In the genomic region with DNA sequence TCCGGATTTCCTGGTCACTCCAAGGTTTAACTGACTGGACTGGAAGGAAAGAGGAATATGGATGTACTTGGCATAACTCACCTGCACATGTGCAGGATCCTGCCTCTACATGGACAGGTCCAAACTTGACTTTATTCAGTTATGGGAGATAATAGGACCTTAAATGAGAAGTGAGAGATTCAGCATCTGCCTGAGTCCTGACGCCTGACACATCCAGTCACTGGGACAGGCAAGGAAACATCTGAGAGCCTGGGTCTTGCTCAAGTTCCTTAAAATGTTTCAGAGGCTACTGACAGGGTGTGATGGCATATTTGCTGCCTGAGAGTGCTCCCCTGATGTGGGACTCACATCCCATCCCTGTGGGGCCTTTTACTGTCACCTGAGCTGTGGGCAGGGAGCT, we compare ENCODE assay signal across 23 cellular contexts.
"Had no signal": no experiment of that assay in that cellular context is flagged by ENCODE, and none has a peak within 500 bp of the region (broad histone marks: within the 10 kb centered on the region; RNA-seq: fewer than 3 reads in every experiment).

No MANE protein-coding gene starts in this region.

- H3K27ac ChIP-seq: body of pancreas, hepatocyte, left lung, pancreas, psoas muscle, right atrium auricular region, spleen, testis, vagina, WERI-Rb-1 had no signal

- H3K4me2 ChIP-seq: hepatocyte had no signal

- H2AFZ ChIP-seq: hepatocyte had no signal

- H3K9me3 ChIP-seq: pancreas, psoas muscle, testis, vagina had no signal

- ATAC-seq: activated CD8-positive, alpha-beta T cell treated with anti-CD3 and anti-CD28 coated beads, Interleukin-2, amount 10 ng/mL, durations not matched to agents 7 days and 5 days; body of pancreas; esophagus mucosa; left lung; pancreas; psoas muscle had no signal

- H3K27me3 ChIP-seq: body of pancreas, hepatocyte, left lung, pancreas, right atrium auricular region, spleen, testis, vagina had no signal

- H3K4me1 ChIP-seq: body of pancreas, left lung, pancreas, psoas muscle, right atrium auricular region, testis, vagina had no signal

- H3K4me3 ChIP-seq: body of pancreas, hepatocyte, left lung, pancreas, psoas muscle, right atrium auricular region, spleen, testis, vagina had no signal

- H3K79me2 ChIP-seq: hepatocyte had no signal

- H3K36me3 ChIP-seq: left lung, pancreas, right atrium auricular region, spleen, vagina, WERI-Rb-1 had no signal

- DNase-seq: activated CD4-positive, alpha-beta T cell treated with anti-CD3 and anti-CD28 coated beads, Interleukin-2, amount 50 U/mL, for 1 hour; activated CD4-positive, CD25-positive, alpha-beta regulatory T cell treated with anti-CD3 and anti-CD28 coated beads, Interleukin-2, amount 50 U/mL, for 72 hours; activated CD8-positive, alpha-beta T cell treated with anti-CD3 and anti-CD28 coated beads, Interleukin-2, amount 10 ng/mL, durations not matched to agents 7 days and 5 days; activated gamma-delta T cell; anterior cingulate cortex; body of pancreas; caudate nucleus; effector CD4-positive, alpha-beta T cell; glutamatergic neuron; kidney glomerular epithelial cell; left lung; midbrain; pancreas; psoas muscle; spleen; stimulated activated CD4-positive, alpha-beta T cell treated with anti-CD3 and anti-CD28 coated beads, Interleukin-4, amount 100 ng/mL, for 1 hour; stimulated activated naive CD4-positive, alpha-beta T cell; testis; WERI-Rb-1 had no signal
